ENCODE assay signal across 14 cellular contexts in the genomic region with DNA sequence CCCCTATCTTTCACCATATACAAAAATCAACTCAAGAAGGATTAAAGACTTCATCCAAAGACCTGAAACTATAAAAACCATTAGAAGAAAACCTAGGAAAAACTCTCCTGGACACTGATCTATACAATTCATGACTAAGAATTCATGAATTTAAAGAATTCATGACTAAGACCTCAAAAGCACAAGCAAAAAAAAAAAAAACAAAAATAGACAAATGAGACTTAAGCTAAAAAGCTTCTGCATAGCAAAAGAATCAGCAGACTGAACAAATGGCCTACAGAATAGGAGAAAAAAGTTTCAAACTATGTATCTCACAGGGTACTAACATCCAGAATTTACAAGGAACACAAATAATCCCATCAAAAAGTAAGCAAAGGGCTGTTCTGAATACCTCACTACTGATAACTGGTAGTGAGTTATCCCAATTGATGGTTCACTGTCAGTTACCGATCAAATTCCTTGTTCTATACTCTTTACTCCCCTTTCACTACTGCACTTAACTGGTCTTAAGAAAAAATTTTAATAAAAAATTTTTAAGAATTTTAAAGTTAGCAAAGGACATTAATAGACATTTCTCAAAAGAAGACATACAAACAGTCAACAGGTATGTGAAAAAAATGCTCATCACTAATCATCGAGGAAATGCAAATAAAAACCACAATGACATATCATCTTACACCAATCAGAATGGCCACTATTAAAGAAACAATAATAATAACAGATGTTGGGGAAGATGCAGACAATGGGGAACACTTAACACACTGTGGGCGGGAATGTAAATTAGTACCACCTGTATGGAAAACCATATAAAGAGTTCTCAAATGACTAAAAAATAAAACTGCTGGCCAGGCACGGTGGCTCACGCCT. TPM values are rescaled to one million over a fixed set of nuclear protein-coding genes. Genes with fewer than 3 reads are reported as not detected.
A peak's percentile ranks its signal among the peaks of the same experiment; 100 is the strongest.
DNase-seq lines count a peak whose midpoint lies in the region; ATAC-seq, FAIRE-seq and TF ChIP-seq lines count a peak whose summit lies in the region.
"Had no signal": no experiment of that assay in that cellular context is flagged by ENCODE, and none has a peak within 500 bp of the region (broad histone marks: within the 10 kb centered on the region; RNA-seq: fewer than 3 reads in every experiment).

No MANE protein-coding gene starts in this region.

- TF ChIP-seq CTCF in cardiac fibroblast (IDR thresholded peaks at IDR 0.05; ENCODE audit: low read depth, low read length) (no peak), right lobe of liver (IDR thresholded peaks at IDR 0.05) (no peak)

- no peak overlapping the region for H3K27ac ChIP-seq in right lobe of liver

- H3K4me1 ChIP-seq in right lobe of liver = no peaks in the 10 kb centered on the region
- H3K4me1 ChIP-seq: Caco-2 had no signal

- no peak for TF ChIP-seq EP300 in Ishikawa (IDR thresholded peaks at IDR 0.05; ENCODE audit: borderline replicate concordance)

- H3K9me3 ChIP-seq in right lobe of liver = no peaks in the 10 kb centered on the region
- H3K9me3 ChIP-seq: Caco-2 had no signal

- 34% methylated on average over 5 of the region's 5 CpGs for WGBS in right lobe of liver (ENCODE audit: insufficient coverage, low coverage, low lambda C conversion rate, missing lambda C conversion rate)

- DNase-seq in cardiac fibroblast (ENCODE audit: low read depth in 2 of 2) (peak; percentile 28 to 59), right lobe of liver (no peak), H54 (ENCODE audit: insufficient read length, low spot score) (no peak), islet precursor cell (no peak)
- no peak for DNase-seq in stimulated activated CD8-positive, alpha-beta memory T cell treated with anti-CD3 and anti-CD28 coated beads, Interleukin-4, amount 100 ng/mL, for 48 hours
- DNase-seq: activated CD4-positive, CD25-positive, alpha-beta regulatory T cell; anterior cingulate cortex; Caco-2; effector CD4-positive, alpha-beta T cell; glutamatergic neuron; substantia nigra; T-helper 1 cell had no signal

- ATAC-seq in right lobe of liver (peak in 3 of 4 donors; percentile 7 to 17 (median 16)), GM21528 (IDR thresholded peaks at IDR 0.05; ENCODE audit: low FRiP score, unreplicated experiment) (no peak)

- H3K27me3 ChIP-seq in right lobe of liver = no peaks in the 10 kb centered on the region

- no peaks in the 10 kb centered on the region for H3K36me3 ChIP-seq in right lobe of liver

- intact Hi-C loops in right lobe of liver (cut with DNase I) = no loop called here

- no peak for TF ChIP-seq POLR2A in right lobe of liver (IDR thresholded peaks at IDR 0.05)
- no peak for TF ChIP-seq POLR2A in H54 (IDR thresholded peaks at IDR 0.05; ENCODE audit: low read depth, low read length)

- no peak for TF ChIP-seq RAD21 in Ishikawa (IDR thresholded peaks at IDR 0.05; ENCODE audit: low read depth)

- no peak for FAIRE-seq in H54 (lab: Jason Lieb, UNC)

- H3K4me3 ChIP-seq in cardiac fibroblast (replicated peaks in 1 of 2; ENCODE audit: low read depth in 2 of 2, low read length in 2 of 2) (no peak overlapping the region), right lobe of liver (no peak overlapping the region)

TF ChIP-seq in Ishikawa, 13 proteins besides CTCF, POLR2A, EP300 and RAD21:
- TF ChIP-seq TEAD4 (IDR thresholded peaks at IDR 0.05) (peak; percentile 39; the same call in 1 of the 2 replicates), CEBPB (IDR thresholded peaks at IDR 0.05) (no peak)

RNA-seq across cellular contexts. Expression of gene KMT2C, which starts 33.2 kb away (rescaled TPM):
- 10 to 100 TPM; 20.6 to 32.0 (median 29.9) TPM for total RNA-seq in right lobe of liver

Comparison
In these comparisons a context has a peak if more than half of its experiments do, and no peak if none do; other contexts are left out.
1. DNase-seq: peak in cardiac fibroblast (2 of 2); none in right lobe of liver (0 of 3), stimulated activated CD8-positive, alpha-beta memory T cell treated with anti-CD3 and anti-CD28 coated beads, Interleukin-4, amount 100 ng/mL, for 48 hours (single experiment), H54 (single experiment) and islet precursor cell (single experiment).